1 cellular context compared by ENCODE assay signal in the genomic region with DNA sequence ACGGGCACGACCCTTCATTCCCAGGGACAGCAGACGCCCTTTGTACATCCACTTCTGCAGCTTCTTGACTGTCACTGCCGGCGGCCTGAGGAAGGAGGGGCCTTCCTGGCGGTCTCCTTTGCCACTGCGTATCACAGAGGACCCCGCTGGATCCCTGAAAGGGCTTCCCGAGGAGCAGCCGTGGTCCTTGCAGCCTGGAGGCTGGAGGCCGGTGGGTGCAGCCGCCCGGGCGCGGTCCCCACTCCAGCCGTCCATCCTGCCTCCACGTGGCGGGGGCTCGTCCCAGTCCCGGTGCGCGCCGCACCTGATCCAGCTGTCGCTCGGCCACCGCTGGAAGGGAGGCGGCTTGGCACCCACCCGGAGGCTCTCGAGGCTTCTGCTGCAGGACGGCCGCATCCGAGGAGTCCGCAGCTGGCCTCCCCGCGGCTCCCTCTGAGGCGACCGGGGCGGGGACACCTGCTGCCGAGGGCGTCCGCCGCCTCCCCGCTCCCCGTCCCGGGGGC.
A peak's percentile ranks its signal among the peaks of the same experiment; 100 is the strongest.
TF ChIP-seq lines count a peak whose summit lies in the region.

No MANE protein-coding gene starts in this region.

TF ChIP-seq in HepG2, 621 proteins besides CTCF, POLR2A, EP300 and RAD21 (continued from another document and continues in another):
- TF ChIP-seq, protein P1, sequence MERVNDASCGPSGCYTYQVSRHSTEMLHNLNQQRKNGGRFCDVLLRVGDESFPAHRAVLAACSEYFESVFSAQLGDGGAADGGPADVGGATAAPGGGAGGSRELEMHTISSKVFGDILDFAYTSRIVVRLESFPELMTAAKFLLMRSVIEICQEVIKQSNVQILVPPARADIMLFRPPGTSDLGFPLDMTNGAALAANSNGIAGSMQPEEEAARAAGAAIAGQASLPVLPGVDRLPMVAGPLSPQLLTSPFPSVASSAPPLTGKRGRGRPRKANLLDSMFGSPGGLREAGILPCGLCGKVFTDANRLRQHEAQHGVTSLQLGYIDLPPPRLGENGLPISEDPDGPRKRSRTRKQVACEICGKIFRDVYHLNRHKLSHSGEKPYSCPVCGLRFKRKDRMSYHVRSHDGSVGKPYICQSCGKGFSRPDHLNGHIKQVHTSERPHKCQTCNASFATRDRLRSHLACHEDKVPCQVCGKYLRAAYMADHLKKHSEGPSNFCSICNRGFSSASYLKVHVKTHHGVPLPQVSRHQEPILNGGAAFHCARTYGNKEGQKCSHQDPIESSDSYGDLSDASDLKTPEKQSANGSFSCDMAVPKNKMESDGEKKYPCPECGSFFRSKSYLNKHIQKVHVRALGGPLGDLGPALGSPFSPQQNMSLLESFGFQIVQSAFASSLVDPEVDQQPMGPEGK (CRISPR knock-in tag; IDR thresholded peaks at IDR 0.05), result no peak
- TF ChIP-seq KLF11 (CRISPR knock-in tag; IDR thresholded peaks at IDR 0.05) (no peak), HMG20A (CRISPR knock-in tag; IDR thresholded peaks at IDR 0.05; ENCODE audit: borderline replicate concordance) (no peak), SUZ12 (IDR thresholded peaks at IDR 0.05; ENCODE audit: low read depth, low read length) (no peak), KDM5A (IDR thresholded peaks at IDR 0.05; ENCODE audit: borderline replicate concordance, low read length) (peak; percentile 50; the same call in 1 of the 2 replicates), ESRRA (CRISPR knock-in tag; IDR thresholded peaks at IDR 0.05; ENCODE audit: low read depth) (no peak), ZKSCAN1 (IDR thresholded peaks at IDR 0.05; ENCODE audit: low read length) (no peak), ZNF615 (CRISPR knock-in tag; IDR thresholded peaks at IDR 0.05; ENCODE audit: borderline replicate concordance) (no peak), NFATC3 (CRISPR knock-in tag; IDR thresholded peaks at IDR 0.05) (no peak), TOPORS (CRISPR knock-in tag; IDR thresholded peaks at IDR 0.05) (no peak), MEF2D (CRISPR knock-in tag; IDR thresholded peaks at IDR 0.05) (no peak), ZNF20 (CRISPR knock-in tag; IDR thresholded peaks at IDR 0.05) (no peak), RAD51 (IDR thresholded peaks at IDR 0.05; ENCODE audit: borderline replicate concordance) (no peak), ZBTB21 (CRISPR knock-in tag; IDR thresholded peaks at IDR 0.05) (0 out of 2 replicates have a peak, but pooled peaks have one; percentile 7), ZBTB7B (CRISPR knock-in tag; IDR thresholded peaks at IDR 0.05) (0 out of 2 replicates have a peak, but pooled peaks have one; percentile 18), MAFK (conservative IDR thresholded peaks at IDR 0.05 in 1 of 2, IDR thresholded peaks at IDR 0.05 in 1 of 2; ENCODE audit: low read length in 2 of 2) (no peak), EED (CRISPR knock-in tag; IDR thresholded peaks at IDR 0.05) (no peak), ATRX (CRISPR knock-in tag; IDR thresholded peaks at IDR 0.05; ENCODE audit: borderline replicate concordance) (no peak), ZNF180 (CRISPR knock-in tag; IDR thresholded peaks at IDR 0.05; ENCODE audit: borderline replicate concordance, low read depth) (0 out of 2 replicates have a peak, but pooled peaks have one; percentile 50), ZSCAN20 (CRISPR knock-in tag; IDR thresholded peaks at IDR 0.05; ENCODE audit: borderline replicate concordance) (0 out of 2 replicates have a peak, but pooled peaks have one; percentile 63), ZFYVE20 (CRISPR knock-in tag; IDR thresholded peaks at IDR 0.05; ENCODE audit: borderline replicate concordance, low read depth) (no peak)
- TF ChIP-seq, protein P2, sequence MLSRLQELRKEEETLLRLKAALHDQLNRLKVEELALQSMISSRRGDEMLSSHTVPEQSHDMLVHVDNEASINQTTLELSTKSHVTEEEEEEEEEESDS (CRISPR knock-in tag; IDR thresholded peaks at IDR 0.05; ENCODE audit: borderline replicate concordance), result no peak
- TF ChIP-seq, protein P3, sequence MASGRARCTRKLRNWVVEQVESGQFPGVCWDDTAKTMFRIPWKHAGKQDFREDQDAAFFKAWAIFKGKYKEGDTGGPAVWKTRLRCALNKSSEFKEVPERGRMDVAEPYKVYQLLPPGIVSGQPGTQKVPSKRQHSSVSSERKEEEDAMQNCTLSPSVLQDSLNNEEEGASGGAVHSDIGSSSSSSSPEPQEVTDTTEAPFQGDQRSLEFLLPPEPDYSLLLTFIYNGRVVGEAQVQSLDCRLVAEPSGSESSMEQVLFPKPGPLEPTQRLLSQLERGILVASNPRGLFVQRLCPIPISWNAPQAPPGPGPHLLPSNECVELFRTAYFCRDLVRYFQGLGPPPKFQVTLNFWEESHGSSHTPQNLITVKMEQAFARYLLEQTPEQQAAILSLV (CRISPR knock-in tag; IDR thresholded peaks at IDR 0.05; ENCODE audit: borderline replicate concordance), result no peak
- TF ChIP-seq, protein P4, sequence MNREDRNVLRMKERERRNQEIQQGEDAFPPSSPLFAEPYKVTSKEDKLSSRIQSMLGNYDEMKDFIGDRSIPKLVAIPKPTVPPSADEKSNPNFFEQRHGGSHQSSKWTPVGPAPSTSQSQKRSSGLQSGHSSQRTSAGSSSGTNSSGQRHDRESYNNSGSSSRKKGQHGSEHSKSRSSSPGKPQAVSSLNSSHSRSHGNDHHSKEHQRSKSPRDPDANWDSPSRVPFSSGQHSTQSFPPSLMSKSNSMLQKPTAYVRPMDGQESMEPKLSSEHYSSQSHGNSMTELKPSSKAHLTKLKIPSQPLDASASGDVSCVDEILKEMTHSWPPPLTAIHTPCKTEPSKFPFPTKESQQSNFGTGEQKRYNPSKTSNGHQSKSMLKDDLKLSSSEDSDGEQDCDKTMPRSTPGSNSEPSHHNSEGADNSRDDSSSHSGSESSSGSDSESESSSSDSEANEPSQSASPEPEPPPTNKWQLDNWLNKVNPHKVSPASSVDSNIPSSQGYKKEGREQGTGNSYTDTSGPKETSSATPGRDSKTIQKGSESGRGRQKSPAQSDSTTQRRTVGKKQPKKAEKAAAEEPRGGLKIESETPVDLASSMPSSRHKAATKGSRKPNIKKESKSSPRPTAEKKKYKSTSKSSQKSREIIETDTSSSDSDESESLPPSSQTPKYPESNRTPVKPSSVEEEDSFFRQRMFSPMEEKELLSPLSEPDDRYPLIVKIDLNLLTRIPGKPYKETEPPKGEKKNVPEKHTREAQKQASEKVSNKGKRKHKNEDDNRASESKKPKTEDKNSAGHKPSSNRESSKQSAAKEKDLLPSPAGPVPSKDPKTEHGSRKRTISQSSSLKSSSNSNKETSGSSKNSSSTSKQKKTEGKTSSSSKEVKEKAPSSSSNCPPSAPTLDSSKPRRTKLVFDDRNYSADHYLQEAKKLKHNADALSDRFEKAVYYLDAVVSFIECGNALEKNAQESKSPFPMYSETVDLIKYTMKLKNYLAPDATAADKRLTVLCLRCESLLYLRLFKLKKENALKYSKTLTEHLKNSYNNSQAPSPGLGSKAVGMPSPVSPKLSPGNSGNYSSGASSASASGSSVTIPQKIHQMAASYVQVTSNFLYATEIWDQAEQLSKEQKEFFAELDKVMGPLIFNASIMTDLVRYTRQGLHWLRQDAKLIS (CRISPR knock-in tag; IDR thresholded peaks at IDR 0.05), result no peak
- TF ChIP-seq, protein P5, sequence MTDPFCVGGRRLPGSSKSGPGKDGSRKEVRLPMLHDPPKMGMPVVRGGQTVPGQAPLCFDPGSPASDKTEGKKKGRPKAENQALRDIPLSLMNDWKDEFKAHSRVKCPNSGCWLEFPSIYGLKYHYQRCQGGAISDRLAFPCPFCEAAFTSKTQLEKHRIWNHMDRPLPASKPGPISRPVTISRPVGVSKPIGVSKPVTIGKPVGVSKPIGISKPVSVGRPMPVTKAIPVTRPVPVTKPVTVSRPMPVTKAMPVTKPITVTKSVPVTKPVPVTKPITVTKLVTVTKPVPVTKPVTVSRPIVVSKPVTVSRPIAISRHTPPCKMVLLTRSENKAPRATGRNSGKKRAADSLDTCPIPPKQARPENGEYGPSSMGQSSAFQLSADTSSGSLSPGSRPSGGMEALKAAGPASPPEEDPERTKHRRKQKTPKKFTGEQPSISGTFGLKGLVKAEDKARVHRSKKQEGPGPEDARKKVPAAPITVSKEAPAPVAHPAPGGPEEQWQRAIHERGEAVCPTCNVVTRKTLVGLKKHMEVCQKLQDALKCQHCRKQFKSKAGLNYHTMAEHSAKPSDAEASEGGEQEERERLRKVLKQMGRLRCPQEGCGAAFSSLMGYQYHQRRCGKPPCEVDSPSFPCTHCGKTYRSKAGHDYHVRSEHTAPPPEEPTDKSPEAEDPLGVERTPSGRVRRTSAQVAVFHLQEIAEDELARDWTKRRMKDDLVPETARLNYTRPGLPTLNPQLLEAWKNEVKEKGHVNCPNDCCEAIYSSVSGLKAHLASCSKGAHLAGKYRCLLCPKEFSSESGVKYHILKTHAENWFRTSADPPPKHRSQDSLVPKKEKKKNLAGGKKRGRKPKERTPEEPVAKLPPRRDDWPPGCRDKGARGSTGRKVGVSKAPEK (CRISPR knock-in tag; IDR thresholded peaks at IDR 0.05; ENCODE audit: borderline replicate concordance), result no peak
- TF ChIP-seq, protein P6, sequence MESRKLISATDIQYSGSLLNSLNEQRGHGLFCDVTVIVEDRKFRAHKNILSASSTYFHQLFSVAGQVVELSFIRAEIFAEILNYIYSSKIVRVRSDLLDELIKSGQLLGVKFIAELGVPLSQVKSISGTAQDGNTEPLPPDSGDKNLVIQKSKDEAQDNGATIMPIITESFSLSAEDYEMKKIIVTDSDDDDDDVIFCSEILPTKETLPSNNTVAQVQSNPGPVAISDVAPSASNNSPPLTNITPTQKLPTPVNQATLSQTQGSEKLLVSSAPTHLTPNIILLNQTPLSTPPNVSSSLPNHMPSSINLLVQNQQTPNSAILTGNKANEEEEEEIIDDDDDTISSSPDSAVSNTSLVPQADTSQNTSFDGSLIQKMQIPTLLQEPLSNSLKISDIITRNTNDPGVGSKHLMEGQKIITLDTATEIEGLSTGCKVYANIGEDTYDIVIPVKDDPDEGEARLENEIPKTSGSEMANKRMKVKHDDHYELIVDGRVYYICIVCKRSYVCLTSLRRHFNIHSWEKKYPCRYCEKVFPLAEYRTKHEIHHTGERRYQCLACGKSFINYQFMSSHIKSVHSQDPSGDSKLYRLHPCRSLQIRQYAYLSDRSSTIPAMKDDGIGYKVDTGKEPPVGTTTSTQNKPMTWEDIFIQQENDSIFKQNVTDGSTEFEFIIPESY (CRISPR knock-in tag; IDR thresholded peaks at IDR 0.05), result no peak
- TF ChIP-seq, protein P7, sequence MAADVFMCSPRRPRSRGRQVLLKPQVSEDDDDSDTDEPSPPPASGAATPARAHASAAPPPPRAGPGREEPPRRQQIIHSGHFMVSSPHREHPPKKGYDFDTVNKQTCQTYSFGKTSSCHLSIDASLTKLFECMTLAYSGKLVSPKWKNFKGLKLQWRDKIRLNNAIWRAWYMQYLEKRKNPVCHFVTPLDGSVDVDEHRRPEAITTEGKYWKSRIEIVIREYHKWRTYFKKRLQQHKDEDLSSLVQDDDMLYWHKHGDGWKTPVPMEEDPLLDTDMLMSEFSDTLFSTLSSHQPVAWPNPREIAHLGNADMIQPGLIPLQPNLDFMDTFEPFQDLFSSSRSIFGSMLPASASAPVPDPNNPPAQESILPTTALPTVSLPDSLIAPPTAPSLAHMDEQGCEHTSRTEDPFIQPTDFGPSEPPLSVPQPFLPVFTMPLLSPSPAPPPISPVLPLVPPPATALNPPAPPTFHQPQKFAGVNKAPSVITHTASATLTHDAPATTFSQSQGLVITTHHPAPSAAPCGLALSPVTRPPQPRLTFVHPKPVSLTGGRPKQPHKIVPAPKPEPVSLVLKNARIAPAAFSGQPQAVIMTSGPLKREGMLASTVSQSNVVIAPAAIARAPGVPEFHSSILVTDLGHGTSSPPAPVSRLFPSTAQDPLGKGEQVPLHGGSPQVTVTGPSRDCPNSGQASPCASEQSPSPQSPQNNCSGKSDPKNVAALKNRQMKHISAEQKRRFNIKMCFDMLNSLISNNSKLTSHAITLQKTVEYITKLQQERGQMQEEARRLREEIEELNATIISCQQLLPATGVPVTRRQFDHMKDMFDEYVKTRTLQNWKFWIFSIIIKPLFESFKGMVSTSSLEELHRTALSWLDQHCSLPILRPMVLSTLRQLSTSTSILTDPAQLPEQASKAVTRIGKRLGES (CRISPR knock-in tag; IDR thresholded peaks at IDR 0.05; ENCODE audit: borderline replicate concordance), result no peak
- TF ChIP-seq, protein P8, sequence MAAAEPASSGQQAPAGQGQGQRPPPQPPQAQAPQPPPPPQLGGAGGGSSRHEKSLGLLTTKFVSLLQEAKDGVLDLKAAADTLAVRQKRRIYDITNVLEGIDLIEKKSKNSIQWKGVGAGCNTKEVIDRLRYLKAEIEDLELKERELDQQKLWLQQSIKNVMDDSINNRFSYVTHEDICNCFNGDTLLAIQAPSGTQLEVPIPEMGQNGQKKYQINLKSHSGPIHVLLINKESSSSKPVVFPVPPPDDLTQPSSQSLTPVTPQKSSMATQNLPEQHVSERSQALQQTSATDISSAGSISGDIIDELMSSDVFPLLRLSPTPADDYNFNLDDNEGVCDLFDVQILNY (CRISPR knock-in tag; conservative IDR thresholded peaks at IDR 0.05), result no peak
- TF ChIP-seq, protein P9, sequence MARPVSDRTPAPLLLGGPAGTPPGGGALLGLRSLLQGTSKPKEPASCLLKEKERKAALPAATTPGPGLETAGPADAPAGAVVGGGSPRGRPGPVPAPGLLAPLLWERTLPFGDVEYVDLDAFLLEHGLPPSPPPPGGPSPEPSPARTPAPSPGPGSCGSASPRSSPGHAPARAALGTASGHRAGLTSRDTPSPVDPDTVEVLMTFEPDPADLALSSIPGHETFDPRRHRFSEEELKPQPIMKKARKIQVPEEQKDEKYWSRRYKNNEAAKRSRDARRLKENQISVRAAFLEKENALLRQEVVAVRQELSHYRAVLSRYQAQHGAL (CRISPR knock-in tag; IDR thresholded peaks at IDR 0.05; ENCODE audit: not compliant biosample characterization), result no peak
- TF ChIP-seq, protein P10, sequence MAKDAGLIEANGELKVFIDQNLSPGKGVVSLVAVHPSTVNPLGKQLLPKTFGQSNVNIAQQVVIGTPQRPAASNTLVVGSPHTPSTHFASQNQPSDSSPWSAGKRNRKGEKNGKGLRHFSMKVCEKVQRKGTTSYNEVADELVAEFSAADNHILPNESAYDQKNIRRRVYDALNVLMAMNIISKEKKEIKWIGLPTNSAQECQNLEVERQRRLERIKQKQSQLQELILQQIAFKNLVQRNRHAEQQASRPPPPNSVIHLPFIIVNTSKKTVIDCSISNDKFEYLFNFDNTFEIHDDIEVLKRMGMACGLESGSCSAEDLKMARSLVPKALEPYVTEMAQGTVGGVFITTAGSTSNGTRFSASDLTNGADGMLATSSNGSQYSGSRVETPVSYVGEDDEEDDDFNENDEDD (CRISPR knock-in tag; IDR thresholded peaks at IDR 0.05; ENCODE audit: borderline replicate concordance), result no peak
- TF ChIP-seq, protein P11, sequence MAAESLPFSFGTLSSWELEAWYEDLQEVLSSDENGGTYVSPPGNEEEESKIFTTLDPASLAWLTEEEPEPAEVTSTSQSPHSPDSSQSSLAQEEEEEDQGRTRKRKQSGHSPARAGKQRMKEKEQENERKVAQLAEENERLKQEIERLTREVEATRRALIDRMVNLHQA (CRISPR knock-in tag; IDR thresholded peaks at IDR 0.05), result no peak
- TF ChIP-seq, protein P12, sequence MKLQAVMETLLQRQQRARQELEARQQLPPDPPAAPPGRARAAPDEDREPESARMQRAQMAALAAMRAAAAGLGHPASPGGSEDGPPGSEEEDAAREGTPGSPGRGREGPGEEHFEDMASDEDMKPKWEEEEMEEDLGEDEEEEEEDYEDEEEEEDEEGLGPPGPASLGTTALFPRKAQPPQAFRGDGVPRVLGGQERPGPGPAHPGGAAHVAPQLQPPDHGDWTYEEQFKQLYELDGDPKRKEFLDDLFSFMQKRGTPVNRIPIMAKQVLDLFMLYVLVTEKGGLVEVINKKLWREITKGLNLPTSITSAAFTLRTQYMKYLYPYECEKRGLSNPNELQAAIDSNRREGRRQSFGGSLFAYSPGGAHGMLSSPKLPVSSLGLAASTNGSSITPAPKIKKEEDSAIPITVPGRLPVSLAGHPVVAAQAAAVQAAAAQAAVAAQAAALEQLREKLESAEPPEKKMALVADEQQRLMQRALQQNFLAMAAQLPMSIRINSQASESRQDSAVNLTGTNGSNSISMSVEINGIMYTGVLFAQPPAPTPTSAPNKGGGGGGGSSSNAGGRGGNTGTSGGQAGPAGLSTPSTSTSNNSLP (IDR thresholded peaks at IDR 0.05; ENCODE audit: low read depth, low read length), result no peak
